ENCODE assay signal across 8 cellular contexts in genomic region chr1:63773815-63774616, GRCh38. TPM values are rescaled to one million over a fixed set of nuclear protein-coding genes. Genes with fewer than 3 reads are reported as not detected.
DNase-seq lines count a peak whose midpoint lies in the region; ATAC-seq, FAIRE-seq and TF ChIP-seq lines count a peak whose summit lies in the region.

TSS of gene ROR1 (plus strand) at chr1:63774017.

- H4K20me1 ChIP-seq in BLaER1 treated with 17β-estradiol and CSF1 and Interleukin-3, amounts not matched to agents 10 nM and 100 nM, result peaks cover 0 to 31% (median 0%) of the 10 kb centered on the region in 11 experiments; a peak in 7 of 22 replicates
- H4K20me1 ChIP-seq in osteoblast (ENCODE audit: insufficient read depth, low read length), result peaks cover 26% of the 10 kb centered on the region

- H2AFZ ChIP-seq in osteoblast (ENCODE audit: low read length), result peak within 1 kb of the TSS; percentile 84

- no peak for FAIRE-seq in RCC 7860 (lab: Jason Lieb, UNC)

- H3K27ac ChIP-seq in BLaER1 treated with 17β-estradiol and CSF1 and Interleukin-3, amounts not matched to agents 10 nM and 100 nM, result peak within 1 kb of the TSS in 6 of 11 experiments; percentile 14 to 45 (median 32); a peak in 8 of 22 replicates
- peak within 1 kb of the TSS; percentile 93 for H3K27ac ChIP-seq in HUES6 (ENCODE audit: low read depth, low read length)
- H3K27ac ChIP-seq in osteoblast (ENCODE audit: low read depth, low read length), result peak within 1 kb of the TSS; percentile 77
- peak within 1 kb of the TSS; percentile 79 to 89 (median 84) for H3K27ac ChIP-seq in upper lobe of left lung

- no peaks in the 10 kb centered on the region for H3K9me3 ChIP-seq in BLaER1 treated with 17β-estradiol and CSF1 and Interleukin-3, amounts not matched to agents 10 nM and 100 nM (replicated peaks in 1 of 11)
- H3K9me3 ChIP-seq in HUES6 (ENCODE audit: control insufficient read depth, insufficient read depth, low read depth, low read length), result no peaks in the 10 kb centered on the region
- H3K9me3 ChIP-seq in adipocyte (ENCODE audit: control insufficient read depth, low read length), result no peaks in the 10 kb centered on the region
- H3K9me3 ChIP-seq in osteoblast (ENCODE audit: low read depth, low read length), result no peaks in the 10 kb centered on the region
- no peaks in the 10 kb centered on the region for H3K9me3 ChIP-seq in upper lobe of left lung

- peaks cover 41 to 54% (median 50%) of the 10 kb centered on the region in 11 experiments for H3K27me3 ChIP-seq in BLaER1 treated with 17β-estradiol and CSF1 and Interleukin-3, amounts not matched to agents 10 nM and 100 nM
- no peaks in the 10 kb centered on the region for H3K27me3 ChIP-seq in HUES6 (ENCODE audit: control insufficient read depth, insufficient read depth, low read length)
- no peaks in the 10 kb centered on the region for H3K27me3 ChIP-seq in adipocyte (replicated peaks; ENCODE audit: control insufficient read depth, insufficient read depth, low read length)
- H3K27me3 ChIP-seq in osteoblast (ENCODE audit: insufficient read depth, low read length), result no peaks in the 10 kb centered on the region
- peaks cover 0 to 9% (median 2%) of the 10 kb centered on the region in 4 donors for H3K27me3 ChIP-seq in upper lobe of left lung

- peaks cover 0 to 25% (median 9%) of the 10 kb centered on the region in 10 experiments; a peak in 13 of 20 replicates for H3K4me1 ChIP-seq in BLaER1 treated with 17β-estradiol and CSF1 and Interleukin-3, amounts not matched to agents 10 nM and 100 nM
- peaks cover 47% of the 10 kb centered on the region for H3K4me1 ChIP-seq in HUES6 (ENCODE audit: control insufficient read depth, insufficient read depth, low read length)
- peaks cover 39% of the 10 kb centered on the region for H3K4me1 ChIP-seq in adipocyte (ENCODE audit: control insufficient read depth, insufficient read depth, low read length)
- H3K4me1 ChIP-seq in osteoblast (ENCODE audit: insufficient read depth, low read length), result peaks cover 16% of the 10 kb centered on the region
- H3K4me1 ChIP-seq in upper lobe of left lung, result peaks cover 0 to 25% (median 19%) of the 10 kb centered on the region in 4 donors

- no peaks in the 10 kb centered on the region for H3K36me3 ChIP-seq in BLaER1 treated with 17β-estradiol and CSF1 and Interleukin-3, amounts not matched to agents 10 nM and 100 nM
- no peaks in the 10 kb centered on the region for H3K36me3 ChIP-seq in HUES6 (ENCODE audit: control insufficient read depth, insufficient read depth, low read length)
- H3K36me3 ChIP-seq in adipocyte (ENCODE audit: control insufficient read depth, insufficient read depth, low read length, severe bottlenecking), result no peaks in the 10 kb centered on the region
- no peaks in the 10 kb centered on the region for H3K36me3 ChIP-seq in osteoblast (ENCODE audit: insufficient read depth, low read length)
- H3K36me3 ChIP-seq in upper lobe of left lung, result no peaks in the 10 kb centered on the region

- peak within 1 kb of the TSS; percentile 62 to 81 (median 72) for H3K9ac ChIP-seq in BLaER1 treated with 17β-estradiol and CSF1 and Interleukin-3, amounts not matched to agents 10 nM and 100 nM
- H3K9ac ChIP-seq in HUES6 (ENCODE audit: low read length) (peak within 1 kb of the TSS; percentile 90), adipocyte (ENCODE audit: low read length) (peak within 1 kb of the TSS; percentile 95)

- H3K4me2 ChIP-seq in BLaER1 treated with 17β-estradiol and CSF1 and Interleukin-3, amounts not matched to agents 10 nM and 100 nM, result peak within 1 kb of the TSS; percentile 86 to 100 (median 98)
- peak within 1 kb of the TSS; percentile 91 for H3K4me2 ChIP-seq in osteoblast (ENCODE audit: insufficient read depth, low read length)

- ATAC-seq in GM19397 (IDR thresholded peaks at IDR 0.05; ENCODE audit: unreplicated experiment) (peak; percentile 80), Right ventricle myocardium superior (ENCODE audit: poor library complexity) (peak; percentile 98), upper lobe of left lung (ENCODE audit: low FRiP score in 2 of 2) (peak; percentile 92 to 95)

- TF ChIP-seq CTCF in osteoblast (IDR thresholded peaks at IDR 0.05; ENCODE audit: extremely low read depth, low read depth, low read length) (peak; percentile 60), upper lobe of left lung (IDR thresholded peaks at IDR 0.05) (peak in 5 of 6 experiments; percentile 48 to 76 (median 67))

- WGBS in upper lobe of left lung, 2 donors, result 0 to 1% methylated on average over 8 to 24 of the region's 99 CpGs

- peaks cover 43% of the 10 kb centered on the region for H3K79me2 ChIP-seq in osteoblast (ENCODE audit: insufficient read depth, low read length)

- intact Hi-C loops in Right ventricle myocardium superior (cut with DNase I), result loop anchor here (5.0 kb wide), 1 partner anchor 82 kb away; no protein-coding TSS in a partner anchor

- TF ChIP-seq EP300 in upper lobe of left lung (IDR thresholded peaks at IDR 0.05), result no peak

- DNase-seq in RCC 7860 (ENCODE audit: low spot score) (peak; percentile 79), adipocyte (ENCODE audit: low read depth) (peak; percentile 96), Right ventricle myocardium superior (peak; percentile 91), osteoblast (ENCODE audit: insufficient read length, low spot score, missing footprints) (peak; percentile 98), upper lobe of left lung (peak; percentile 88 to 94)

- TF ChIP-seq POLR2A in upper lobe of left lung (IDR thresholded peaks at IDR 0.05), result peak in 2 of 4 donors; percentile 19 to 70

- peak within 1 kb of the TSS; percentile 71 to 79 (median 75) for H3K4me3 ChIP-seq in BLaER1 treated with 17β-estradiol and CSF1 and Interleukin-3, amounts not matched to agents 10 nM and 100 nM
- peak within 1 kb of the TSS; percentile 81 for H3K4me3 ChIP-seq in HUES6 (ENCODE audit: low read depth, low read length)
- H3K4me3 ChIP-seq in adipocyte (ENCODE audit: low read length), result peak within 1 kb of the TSS; percentile 96
- peak within 1 kb of the TSS; percentile 88 for H3K4me3 ChIP-seq in osteoblast (ENCODE audit: insufficient read depth, low read length)
- peak within 1 kb of the TSS; percentile 30 to 71 (median 69) for H3K4me3 ChIP-seq in upper lobe of left lung

RNA-seq across cellular contexts. Expression of gene ROR1, which starts in this region (rescaled TPM):
- total RNA-seq in Right ventricle myocardium superior (8.6 TPM), osteoblast (46.9 and 52.5 TPM in 2 replicates), upper lobe of left lung (10 to 100 TPM; 19.7 to 39.8 (median 28.5) TPM)

Comparison
In these comparisons a context has a peak if more than half of its experiments do, and no peak if none do; other contexts are left out.
1. Peak in every context shown above with its lines: DNase-seq, ATAC-seq, H3K4me3 ChIP-seq and H3K27ac ChIP-seq.
2. H3K27ac ChIP-seq: peak in every context shown above with its lines; median percentile 93 in HUES6; 84 in upper lobe of left lung; 77 in osteoblast; 32 in BLaER1 treated with 17β-estradiol and CSF1 and Interleukin-3, amounts not matched to agents 10 nM and 100 nM.